8 cellular contexts compared by ENCODE assay signal in genomic region chr21:34603002-34603709, GRCh38. TPM values are rescaled to one million over a fixed set of nuclear protein-coding genes. Genes with fewer than 3 reads are reported as not detected.
DNase-seq lines count a peak whose midpoint lies in the region; ATAC-seq and TF ChIP-seq lines count a peak whose summit lies in the region.

No MANE protein-coding gene starts in this region.

- peak; percentile 82 for TF ChIP-seq CTCF in lower lobe of right lung (IDR thresholded peaks at IDR 0.05)

- no peak overlapping the region for H3K4me3 ChIP-seq in lower lobe of right lung

- H3K27ac ChIP-seq in lower lobe of right lung, result no peak overlapping the region

- peaks cover 6% of the 10 kb centered on the region for H3K4me1 ChIP-seq in lower lobe of right lung

- no peaks in the 10 kb centered on the region for H3K36me3 ChIP-seq in lower lobe of right lung

- ATAC-seq in HG02885 (IDR thresholded peaks at IDR 0.05; ENCODE audit: poor library complexity, unreplicated experiment), result peak; percentile 79
- peak; percentile 93 to 98 for ATAC-seq in lower lobe of right lung

- intact Hi-C loops in lower lobe of right lung (cut with DNase I), result no loop called here

- DNase-seq in DMS53 (lab: John Stamatoyannopoulos, UW) (peak; percentile 88), NCI-H526 treated with DMSO at 0.1 percent for 48 hours (lab: John Stamatoyannopoulos, UW) (peak; percentile 38), dermis microvascular lymphatic vessel endothelial cell (ENCODE audit: low read depth in 2 of 2) (peak; percentile 67 to 79), lower lobe of right lung (peak; percentile 88), NCI-H226 (no peak)
- DNase-seq in activated CD4-positive, alpha-beta T cell treated with anti-CD3 and anti-CD28 coated beads, Interleukin-2, amount 50 U/mL, for 4 hours, result peak; percentile 46 to 51
- peak; percentile 16 for DNase-seq in stimulated activated CD8-positive, alpha-beta memory T cell treated with anti-CD3 and anti-CD28 coated beads, Interleukin-12 subunit alpha, Interleukin-12 subunit beta, amount 100 ng/mL, for 1 hour (ENCODE audit: low read depth)

- no peaks in the 10 kb centered on the region for H3K9me3 ChIP-seq in lower lobe of right lung

- no peaks in the 10 kb centered on the region for H3K27me3 ChIP-seq in lower lobe of right lung (ENCODE audit: low read depth)

RNA-seq across cellular contexts. Expression of gene RCAN1, which starts 11.8 kb away (rescaled TPM):
- total RNA-seq in dermis microvascular lymphatic vessel endothelial cell, result 24.9 and 35.9 TPM in 2 replicates
- total RNA-seq in lower lobe of right lung, result 22.9 TPM
